2 cellular contexts compared by ENCODE assay signal in the genomic region with DNA sequence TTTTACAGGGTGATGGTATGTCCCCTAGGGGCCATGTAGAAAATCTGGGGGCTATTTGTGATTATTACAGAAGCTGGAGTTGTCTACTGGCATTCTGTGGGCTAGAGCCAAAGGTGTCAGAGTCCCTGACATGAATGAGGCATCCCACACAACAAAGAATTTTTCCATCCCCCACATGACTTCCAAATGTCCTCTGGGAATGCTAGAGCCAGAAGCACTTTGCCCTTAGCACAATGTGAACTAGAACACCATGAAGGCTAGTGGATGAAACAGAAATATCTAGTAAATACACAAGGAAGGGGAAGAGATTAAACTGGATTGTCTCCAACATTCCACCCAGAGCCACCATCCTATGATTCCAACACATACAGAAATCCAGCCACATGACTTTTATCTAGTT.
TF ChIP-seq lines count a peak whose summit lies in the region.

No MANE protein-coding gene starts in this region.

TF ChIP-seq in GM23338, 12 proteins besides CTCF, POLR2A, EP300 and RAD21:
- no peak for TF ChIP-seq POLR2AphosphoS5 (IDR thresholded peaks at IDR 0.05; ENCODE audit: low read depth)
- TF ChIP-seq, protein P1, sequence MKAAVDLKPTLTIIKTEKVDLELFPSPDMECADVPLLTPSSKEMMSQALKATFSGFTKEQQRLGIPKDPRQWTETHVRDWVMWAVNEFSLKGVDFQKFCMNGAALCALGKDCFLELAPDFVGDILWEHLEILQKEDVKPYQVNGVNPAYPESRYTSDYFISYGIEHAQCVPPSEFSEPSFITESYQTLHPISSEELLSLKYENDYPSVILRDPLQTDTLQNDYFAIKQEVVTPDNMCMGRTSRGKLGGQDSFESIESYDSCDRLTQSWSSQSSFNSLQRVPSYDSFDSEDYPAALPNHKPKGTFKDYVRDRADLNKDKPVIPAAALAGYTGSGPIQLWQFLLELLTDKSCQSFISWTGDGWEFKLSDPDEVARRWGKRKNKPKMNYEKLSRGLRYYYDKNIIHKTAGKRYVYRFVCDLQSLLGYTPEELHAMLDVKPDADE (IDR thresholded peaks at IDR 0.05) = no peak

TF ChIP-seq in H1, 55 proteins besides CTCF, POLR2A, EP300 and RAD21:
- no peak for TF ChIP-seq TBP (IDR thresholded peaks at IDR 0.05; ENCODE audit: low read depth, low read length)
- no peak for TF ChIP-seq EZH2 (IDR thresholded peaks at IDR 0.05; ENCODE audit: low read depth, low read length, severe bottlenecking)
- TF ChIP-seq TEAD4 (IDR thresholded peaks at IDR 0.05; ENCODE audit: low read depth, low read length) = no peak
